ENCODE assay signal across 1 cellular context in the genomic region with DNA sequence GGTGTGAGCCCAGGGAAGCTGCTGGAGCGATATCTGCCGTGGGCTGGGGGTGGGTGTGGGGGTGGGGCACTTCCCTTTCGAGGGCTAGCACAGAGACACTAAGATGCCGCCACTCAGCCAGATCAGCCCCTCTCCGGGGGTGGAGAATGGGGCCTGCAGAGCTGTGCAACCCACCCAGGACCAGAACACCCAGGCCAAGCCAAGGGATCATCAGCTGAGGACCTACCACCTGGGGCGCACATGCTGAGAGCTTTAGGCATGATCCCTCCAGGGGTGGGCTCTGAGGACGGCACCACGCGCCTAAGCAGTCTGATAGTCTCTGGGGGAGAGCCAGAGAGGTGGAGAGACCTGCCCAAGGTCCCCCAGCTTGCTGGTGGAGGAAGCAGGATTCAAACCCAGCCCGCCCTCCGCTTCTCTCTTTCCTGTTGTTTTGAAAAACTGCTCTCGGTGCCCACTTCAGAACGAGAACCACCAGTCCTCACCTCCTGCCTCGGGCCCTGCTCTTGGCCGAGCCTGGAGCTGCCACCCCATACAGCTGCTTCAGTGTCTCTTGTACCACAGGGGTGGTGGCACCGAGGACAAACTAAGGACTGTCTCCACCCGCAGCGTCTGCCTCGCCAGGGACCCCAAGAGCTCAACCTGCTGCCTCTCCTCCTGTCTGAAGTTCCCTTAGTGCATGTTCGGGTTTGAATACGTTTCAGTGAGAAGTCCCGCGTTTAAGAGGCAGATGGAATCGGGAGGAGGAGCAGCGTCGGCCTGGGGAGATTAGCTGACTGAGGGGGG.
TF ChIP-seq lines count a peak whose summit lies in the region.

No MANE protein-coding gene starts in this region.

TF ChIP-seq in H1, 55 proteins besides CTCF, POLR2A, EP300 and RAD21:
- no peak for TF ChIP-seq CBX5 (IDR thresholded peaks at IDR 0.05; ENCODE audit: low read depth, low read length)
- TF ChIP-seq TEAD4 (IDR thresholded peaks at IDR 0.05; ENCODE audit: low read depth, low read length): no peak
- TF ChIP-seq, protein P1, sequence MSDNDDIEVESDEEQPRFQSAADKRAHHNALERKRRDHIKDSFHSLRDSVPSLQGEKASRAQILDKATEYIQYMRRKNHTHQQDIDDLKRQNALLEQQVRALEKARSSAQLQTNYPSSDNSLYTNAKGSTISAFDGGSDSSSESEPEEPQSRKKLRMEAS (IDR thresholded peaks at IDR 0.05): no peak
- TF ChIP-seq, protein P2, sequence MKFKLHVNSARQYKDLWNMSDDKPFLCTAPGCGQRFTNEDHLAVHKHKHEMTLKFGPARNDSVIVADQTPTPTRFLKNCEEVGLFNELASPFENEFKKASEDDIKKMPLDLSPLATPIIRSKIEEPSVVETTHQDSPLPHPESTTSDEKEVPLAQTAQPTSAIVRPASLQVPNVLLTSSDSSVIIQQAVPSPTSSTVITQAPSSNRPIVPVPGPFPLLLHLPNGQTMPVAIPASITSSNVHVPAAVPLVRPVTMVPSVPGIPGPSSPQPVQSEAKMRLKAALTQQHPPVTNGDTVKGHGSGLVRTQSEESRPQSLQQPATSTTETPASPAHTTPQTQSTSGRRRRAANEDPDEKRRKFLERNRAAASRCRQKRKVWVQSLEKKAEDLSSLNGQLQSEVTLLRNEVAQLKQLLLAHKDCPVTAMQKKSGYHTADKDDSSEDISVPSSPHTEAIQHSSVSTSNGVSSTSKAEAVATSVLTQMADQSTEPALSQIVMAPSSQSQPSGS (IDR thresholded peaks at IDR 0.05; ENCODE audit: low read length): no peak
- TF ChIP-seq TAF1 (IDR thresholded peaks at IDR 0.05; ENCODE audit: low read depth, low read length): no peak
- no peak for TF ChIP-seq JUN (IDR thresholded peaks at IDR 0.05; ENCODE audit: low read depth, low read length)
- TF ChIP-seq GTF2F1 (IDR thresholded peaks at IDR 0.05; ENCODE audit: borderline replicate concordance, low read depth, low read length): no peak
- no peak for TF ChIP-seq CTBP2 (IDR thresholded peaks at IDR 0.05; ENCODE audit: borderline replicate concordance, insufficient read depth, insufficient read length, low read length)
- TF ChIP-seq ZNF274 (IDR thresholded peaks at IDR 0.05; ENCODE audit: borderline replicate concordance, extremely low read depth, low read length): no peak
- no peak for TF ChIP-seq NANOG (IDR thresholded peaks at IDR 0.05; ENCODE audit: insufficient read depth, low read depth, low read length, poor library complexity, severe bottlenecking)
- TF ChIP-seq SIRT6 (IDR thresholded peaks at IDR 0.05; ENCODE audit: low read length): no peak
- no peak for TF ChIP-seq BACH1 (IDR thresholded peaks at IDR 0.05; ENCODE audit: low read length)
- no peak for TF ChIP-seq KDM4A (IDR thresholded peaks at IDR 0.05; ENCODE audit: low read depth, low read length, severe bottlenecking)
- TF ChIP-seq, protein P3, sequence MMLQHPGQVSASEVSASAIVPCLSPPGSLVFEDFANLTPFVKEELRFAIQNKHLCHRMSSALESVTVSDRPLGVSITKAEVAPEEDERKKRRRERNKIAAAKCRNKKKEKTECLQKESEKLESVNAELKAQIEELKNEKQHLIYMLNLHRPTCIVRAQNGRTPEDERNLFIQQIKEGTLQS (IDR thresholded peaks at IDR 0.05; ENCODE audit: insufficient read depth, low read depth, low read length): no peak
